9 cellular contexts compared by ENCODE assay signal in genomic region chr18:69947361-69948106, GRCh38. TPM values are rescaled to one million over a fixed set of nuclear protein-coding genes. Genes with fewer than 3 reads are reported as not detected.
A peak's percentile ranks its signal among the peaks of the same experiment; 100 is the strongest.
DNase-seq lines count a peak whose midpoint lies in the region; ATAC-seq, FAIRE-seq and TF ChIP-seq lines count a peak whose summit lies in the region.
"Had no signal": no experiment of that assay in that cellular context is flagged by ENCODE, and none has a peak within 500 bp of the region (broad histone marks: within the 10 kb centered on the region; RNA-seq: fewer than 3 reads in every experiment).

Gene CD226, minus strand, starts transcription at chr18:69947873. Its CDS starts 467 bp downstream, at chr18:69947406.

- H3K36me3 ChIP-seq in MM.1S (replicated peaks; ENCODE audit: insufficient read depth, low read length): no peaks in the 10 kb centered on the region
- no peaks in the 10 kb centered on the region for H3K36me3 ChIP-seq in gastroesophageal sphincter

- POLR2A ChIA-PET in RWPE1 (lab: Yijun Ruan, JAX; ENCODE audit: low non-redundant PET): no interaction called here

- 64 to 67% methylated on average over 7 of the region's 7 CpGs for WGBS in gastroesophageal sphincter (ENCODE audit: low coverage in 1 of 2), 2 donors

- peak within 1 kb of the TSS; percentile 57; the same call in 1 of the 2 replicates for H3K27ac ChIP-seq in MM.1S (ENCODE audit: low read length)
- H3K27ac ChIP-seq in gastroesophageal sphincter: no peak within 1 kb of the TSS
- no peak within 1 kb of the TSS for H3K27ac ChIP-seq in RWPE1

- CTCF ChIA-PET in RWPE1 (lab: Yijun Ruan, JAX): no interaction called here

- H3K27me3 ChIP-seq in MM.1S (replicated peaks; ENCODE audit: insufficient read depth, low read length) (no peaks in the 10 kb centered on the region), gastroesophageal sphincter (no peaks in the 10 kb centered on the region)

- no peaks in the 10 kb centered on the region for H4K20me1 ChIP-seq in MM.1S (ENCODE audit: insufficient read depth, low read length)

- no peaks in the 10 kb centered on the region for H3K9me2 ChIP-seq in MM.1S (replicated peaks; ENCODE audit: insufficient read depth, low read length)

- ATAC-seq in GM18502 (IDR thresholded peaks at IDR 0.05; ENCODE audit: poor library complexity, unreplicated experiment) (peak; percentile 31), GM21529 (IDR thresholded peaks at IDR 0.05; ENCODE audit: unreplicated experiment) (peak; percentile 38), gastroesophageal sphincter (no peak)

- H3K9me3 ChIP-seq in MM.1S (replicated peaks; ENCODE audit: insufficient read depth, low read length) (no peaks in the 10 kb centered on the region), gastroesophageal sphincter (no peaks in the 10 kb centered on the region)

- H3K4me3 ChIP-seq in MM.1S (ENCODE audit: low read length) (0 out of 2 replicates have a peak within 1 kb of the TSS, but pooled peaks have one; percentile 26), gastroesophageal sphincter (no peak within 1 kb of the TSS)

- no peak for TF ChIP-seq CTCF in MM.1S (IDR thresholded peaks at IDR 0.05; ENCODE audit: low read length)
- TF ChIP-seq CTCF in gastroesophageal sphincter (IDR thresholded peaks at IDR 0.05): no peak
- no peak for TF ChIP-seq CTCF in RWPE1 (conservative IDR thresholded peaks at IDR 0.05; ENCODE audit: low read depth)

- no peak within 1 kb of the TSS for H3K9ac ChIP-seq in MM.1S (ENCODE audit: low read length)

- H3K4me1 ChIP-seq in MM.1S (ENCODE audit: low read length): peaks cover 37% of the 10 kb centered on the region
- H3K4me1 ChIP-seq in gastroesophageal sphincter: no peaks in the 10 kb centered on the region

- no peak for DNase-seq in MM.1S
- DNase-seq in lung microvascular endothelial cell (ENCODE audit: low read depth in 2 of 2): peak; percentile 14 to 31
- no peak for DNase-seq in RWPE1 (ENCODE audit: low spot score)
- DNase-seq in GM19239 (ENCODE audit: insufficient read length, low spot score): no peak
- no peak for DNase-seq in EL
- DNase-seq: amygdala had no signal

- TF ChIP-seq EP300 in gastroesophageal sphincter (IDR thresholded peaks at IDR 0.05): no peak

- no peaks in the 10 kb centered on the region for H3K79me2 ChIP-seq in MM.1S (ENCODE audit: low read length)

- H3K4me2 ChIP-seq in MM.1S (ENCODE audit: low read depth, low read length): peak within 1 kb of the TSS; percentile 54

- 0 out of 2 replicates have a peak within 1 kb of the TSS, but pooled peaks have one; percentile 4 for H2AFZ ChIP-seq in MM.1S (ENCODE audit: low read length)

- TF ChIP-seq POLR2A in gastroesophageal sphincter (IDR thresholded peaks at IDR 0.05): no peak

- peaks cover 4% of the 10 kb centered on the region; the same call in 1 of the 2 replicates for H3F3A ChIP-seq in MM.1S (ENCODE audit: insufficient read depth, low read length)

- no peak for FAIRE-seq in GM19239 (lab: Jason Lieb, UNC)

RNA-seq across cellular contexts. Expression of gene CD226, which starts in this region (rescaled TPM):
- total RNA-seq in lung microvascular endothelial cell (0.40 and 1.3 TPM in 2 replicates), gastroesophageal sphincter (1 to 10 TPM in 1 of 4 donors, under 1 TPM in 3; 0.66 to 2.8 (median 0.87) TPM)

Comparison
In these comparisons a context has a peak if more than half of its experiments do, and no peak if none do; other contexts are left out.
1. DNase-seq: peak in lung microvascular endothelial cell (2 of 2); none in MM.1S (single experiment), RWPE1 (single experiment), GM19239 (single experiment) and EL (single experiment).